ENCODE assay signal across 13 cellular contexts in genomic region chr9:71524996-71525580, GRCh38.
"Had no signal": no experiment of that assay in that cellular context is flagged by ENCODE, and none has a peak within 500 bp of the region (broad histone marks: within the 10 kb centered on the region; RNA-seq: fewer than 3 reads in every experiment).

No MANE protein-coding gene starts in this region.

- H3K27me3 ChIP-seq: ascending aorta, breast epithelium, right atrium auricular region had no signal

- H3K4me3 ChIP-seq: ascending aorta, breast epithelium, right atrium auricular region, skin epidermis had no signal

- H3K36me3 ChIP-seq: ascending aorta, breast epithelium, right atrium auricular region had no signal

- H3K27ac ChIP-seq: ascending aorta, breast epithelium, epithelial cell of prostate, right atrium auricular region, skin epidermis had no signal

- ATAC-seq: stimulated activated naive CD8-positive, alpha-beta T cell treated with anti-CD3 and anti-CD28 coated beads, Interleukin-15, Interleukin-2, amounts not matched to agents 100 U/mL and 50 U/mL, for 24 hours had no signal

- H3K9me3 ChIP-seq: ascending aorta, breast epithelium, right atrium auricular region had no signal

- H3K4me1 ChIP-seq: ascending aorta, breast epithelium, right atrium auricular region had no signal

- DNase-seq: activated CD4-positive, alpha-beta T cell treated with anti-CD3 and anti-CD28 coated beads, Interleukin-2, amount 10 ng/mL, durations not matched to agents 7 days and 5 days; activated naive CD4-positive, alpha-beta T cell; cerebellar nuclear complex; foreskin melanocyte; mesendoderm; nucleus accumbens; stimulated activated CD4-positive, alpha-beta T cell treated with anti-CD3 and anti-CD28 coated beads, Interleukin-4, amount 100 ng/mL, for 24 hours; stimulated activated naive CD8-positive, alpha-beta T cell treated with anti-CD3 and anti-CD28 coated beads, Interleukin-15, Interleukin-2, amounts not matched to agents 100 U/mL and 50 U/mL, for 24 hours had no signal
